ENCODE assay signal across 20 cellular contexts in the genomic region with DNA sequence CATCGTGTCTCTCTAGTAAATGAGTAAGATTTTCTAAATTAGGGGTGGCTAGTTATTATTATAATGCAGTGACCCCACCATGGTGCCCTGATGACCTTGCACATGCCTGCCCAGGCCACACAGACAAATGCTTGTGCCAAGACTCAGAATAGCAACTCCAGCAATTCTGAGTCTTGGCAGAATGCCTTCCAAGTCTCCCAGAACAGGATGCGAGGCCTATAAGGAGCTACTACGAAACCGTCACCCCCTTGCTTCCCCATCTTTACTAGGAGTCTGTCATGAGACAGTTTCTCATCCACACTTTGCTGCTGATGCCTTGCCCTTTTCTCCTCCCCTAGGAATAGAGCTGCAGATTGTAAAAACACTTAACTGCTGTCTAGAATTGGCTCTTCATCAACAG.
"Had no signal": no experiment of that assay in that cellular context is flagged by ENCODE, and none has a peak within 500 bp of the region (broad histone marks: within the 10 kb centered on the region; RNA-seq: fewer than 3 reads in every experiment).

No MANE protein-coding gene starts in this region.

- DNase-seq: activated CD4-positive, alpha-beta T cell treated with anti-CD3 and anti-CD28 coated beads for 1 hour; activated CD8-positive, alpha-beta memory T cell treated with anti-CD3 and anti-CD28 coated beads for 24 hours; activated CD8-positive, alpha-beta memory T cell treated with anti-CD3 and anti-CD28 coated beads, Interleukin-2, amount 50 U/mL, for 48 hours; activated naive CD4-positive, alpha-beta T cell treated with Interleukin-2 at 50 U/mL for 16 hours; activated naive CD8-positive, alpha-beta T cell treated with anti-CD3 and anti-CD28 coated beads for 36 hours; activated T-cell treated with anti-CD3 and anti-CD28 coated beads, Interleukin-2, amount 50 U/mL, for 4 hours; amniotic stem cell; cerebellar nuclear complex; cortex of kidney; endodermal cell; kidney glomerular epithelial cell; left lung; occipital lobe; spleen; stimulated activated CD4-positive, alpha-beta T cell treated with anti-CD3 and anti-CD28 coated beads, Interleukin-4, amount 100 ng/mL, for 1 hour; stimulated activated naive CD4-positive, alpha-beta T cell treated with Interleukin-2 at 50 U/mL for 16 hours; T-helper 1 cell; upper lobe of right lung had no signal

- H3K4me3 ChIP-seq: left lung, spleen, upper lobe of right lung had no signal

- H3K36me3 ChIP-seq: left lung, spleen, upper lobe of right lung had no signal

- H3K36me3 Mint-ChIP-seq: activated naive CD8-positive, alpha-beta T cell treated with anti-CD3 and anti-CD28 coated beads for 36 hours; memory B cell had no signal

- H3K9me3 ChIP-seq: spleen, upper lobe of right lung had no signal

- H3K27me3 Mint-ChIP-seq: activated naive CD8-positive, alpha-beta T cell treated with anti-CD3 and anti-CD28 coated beads for 36 hours; memory B cell had no signal

- H3K27me3 ChIP-seq: left lung, spleen, upper lobe of right lung had no signal

- H3K9me3 Mint-ChIP-seq: endodermal cell had no signal

- ATAC-seq: activated T-cell treated with anti-CD3 and anti-CD28 coated beads, Interleukin-2, amount 50 U/mL, for 4 hours; left lung; upper lobe of right lung had no signal

- H3K4me3 Mint-ChIP-seq: activated naive CD8-positive, alpha-beta T cell treated with anti-CD3 and anti-CD28 coated beads for 36 hours; activated T-cell treated with anti-CD3 and anti-CD28 coated beads, Interleukin-2, amount 50 U/mL, for 4 hours; endodermal cell; memory B cell had no signal

- H3K27ac ChIP-seq: left lung, spleen, upper lobe of right lung had no signal

- H3K4me1 Mint-ChIP-seq: activated naive CD8-positive, alpha-beta T cell treated with anti-CD3 and anti-CD28 coated beads for 36 hours; memory B cell had no signal

- H3K4me1 ChIP-seq: left lung, spleen, upper lobe of right lung had no signal

- H3K27ac Mint-ChIP-seq: activated naive CD8-positive, alpha-beta T cell treated with anti-CD3 and anti-CD28 coated beads for 36 hours; activated T-helper 2 cell treated with anti-CD3 and anti-CD28 coated beads, Interferon-gamma antibody, Interleukin-2, Interleukin-4, amounts not matched to agents 10 μg/mL and 5 μg/mL and 100 μg/mL, durations not matched to agents 14 hours and 24 hours and 36 hours; endodermal cell; memory B cell had no signal
